1 cellular context compared by ENCODE assay signal in genomic region chr5:37370864-37371726, GRCh38.
TF ChIP-seq lines count a peak whose summit lies in the region.

NUP155 (minus strand) TSS chr5:37371106; CDS start chr5:37370977, 129 bp downstream.

TF ChIP-seq in HepG2, 621 proteins besides CTCF, POLR2A, EP300 and RAD21 (continued from another document and continues in another):
- peak; percentile 55; the same call in 1 of the 2 replicates for TF ChIP-seq ZNF878 (CRISPR knock-in tag; IDR thresholded peaks at IDR 0.05)
- no peak for TF ChIP-seq NONO (IDR thresholded peaks at IDR 0.05)
- TF ChIP-seq NONO (CRISPR knock-in tag; conservative IDR thresholded peaks at IDR 0.05) = peak; percentile 77
- peak; percentile 57; the same call in 1 of the 2 replicates for TF ChIP-seq ZBTB21 (CRISPR knock-in tag; IDR thresholded peaks at IDR 0.05)
- no peak for TF ChIP-seq ZNF576 (CRISPR knock-in tag; IDR thresholded peaks at IDR 0.05)
- TF ChIP-seq ZNF564 (CRISPR knock-in tag; IDR thresholded peaks at IDR 0.05) = no peak
- TF ChIP-seq POGZ (CRISPR knock-in tag; IDR thresholded peaks at IDR 0.05) = peak; percentile 94
- TF ChIP-seq ZNF558 (CRISPR knock-in tag; IDR thresholded peaks at IDR 0.05; ENCODE audit: borderline replicate concordance) = no peak
- no peak for TF ChIP-seq AGO2 (optimal IDR thresholded peaks at IDR 0.05; ENCODE audit: low read depth, low read length)
- no peak; the same call in 1 of the 2 replicates for TF ChIP-seq ZNF709 (CRISPR knock-in tag; IDR thresholded peaks at IDR 0.05)
- no peak for TF ChIP-seq ZHX1 (CRISPR knock-in tag; IDR thresholded peaks at IDR 0.05; ENCODE audit: low read depth)
- TF ChIP-seq FOXO4 (CRISPR knock-in tag; conservative IDR thresholded peaks at IDR 0.05) = no peak
- TF ChIP-seq EHMT2 (IDR thresholded peaks at IDR 0.05; ENCODE audit: borderline replicate concordance, low read depth, low read length) = no peak
- TF ChIP-seq PAX8 (CRISPR knock-in tag; IDR thresholded peaks at IDR 0.05; ENCODE audit: borderline replicate concordance) = no peak
- no peak for TF ChIP-seq ZNF616 (CRISPR knock-in tag; IDR thresholded peaks at IDR 0.05; ENCODE audit: low read depth)
- TF ChIP-seq CEBPG (CRISPR knock-in tag; IDR thresholded peaks at IDR 0.05) = no peak
- TF ChIP-seq FOXC1 (CRISPR knock-in tag; IDR thresholded peaks at IDR 0.05; ENCODE audit: borderline replicate concordance) = peak; percentile 25; the same call in 1 of the 2 replicates
- no peak for TF ChIP-seq ZNF784 (CRISPR knock-in tag; IDR thresholded peaks at IDR 0.05; ENCODE audit: borderline replicate concordance)
- TF ChIP-seq GABPB1 (CRISPR knock-in tag; IDR thresholded peaks at IDR 0.05) = peak; percentile 98
- TF ChIP-seq ZSCAN25 (CRISPR knock-in tag; IDR thresholded peaks at IDR 0.05) = peak; percentile 69; the same call in 1 of the 2 replicates
- TF ChIP-seq ZNF362 (CRISPR knock-in tag; IDR thresholded peaks at IDR 0.05; ENCODE audit: borderline replicate concordance) = no peak
- no peak for TF ChIP-seq CSRNP2 (CRISPR knock-in tag; conservative IDR thresholded peaks at IDR 0.05; ENCODE audit: low read depth)
- 0 out of 2 replicates have a peak, but pooled peaks have one; percentile 44 for TF ChIP-seq ZSCAN29 (CRISPR knock-in tag; conservative IDR thresholded peaks at IDR 0.05)
- TF ChIP-seq SP5 (CRISPR knock-in tag; IDR thresholded peaks at IDR 0.05; ENCODE audit: borderline replicate concordance, low read depth) = 0 out of 2 replicates have a peak, but pooled peaks have one; percentile 29
- no peak for TF ChIP-seq ETS1 (CRISPR knock-in tag; IDR thresholded peaks at IDR 0.05)
- TF ChIP-seq ZC3H4 (CRISPR knock-in tag; IDR thresholded peaks at IDR 0.05; ENCODE audit: borderline replicate concordance) = no peak
- TF ChIP-seq REL (CRISPR knock-in tag; conservative IDR thresholded peaks at IDR 0.05) = no peak
- TF ChIP-seq GATAD2A (CRISPR knock-in tag; IDR thresholded peaks at IDR 0.05) = peak; percentile 39
- TF ChIP-seq ZNF589 (CRISPR knock-in tag; conservative IDR thresholded peaks at IDR 0.05) = no peak; the same call in 1 of the 2 replicates
- no peak for TF ChIP-seq ZSCAN12 (CRISPR knock-in tag; IDR thresholded peaks at IDR 0.05)
- no peak for TF ChIP-seq ZNF121 (CRISPR knock-in tag; IDR thresholded peaks at IDR 0.05)
- no peak for TF ChIP-seq ZNF512B (CRISPR knock-in tag; IDR thresholded peaks at IDR 0.05; ENCODE audit: borderline replicate concordance)
- no peak for TF ChIP-seq REPIN1 (CRISPR knock-in tag; IDR thresholded peaks at IDR 0.05; ENCODE audit: borderline replicate concordance, low read depth)
- TF ChIP-seq AHR (CRISPR knock-in tag; IDR thresholded peaks at IDR 0.05) = peak; percentile 27; the same call in 1 of the 2 replicates
- TF ChIP-seq ZBTB2 (CRISPR knock-in tag; IDR thresholded peaks at IDR 0.05; ENCODE audit: low read depth) = no peak
- peak; percentile 90 for TF ChIP-seq KDM2A (CRISPR knock-in tag; IDR thresholded peaks at IDR 0.05; ENCODE audit: borderline replicate concordance, low read depth)
- peak; percentile 6; the same call in 1 of the 2 replicates for TF ChIP-seq RERE (CRISPR knock-in tag; IDR thresholded peaks at IDR 0.05; ENCODE audit: low read depth)
- no peak for TF ChIP-seq THAP7 (CRISPR knock-in tag; IDR thresholded peaks at IDR 0.05)
- peak; percentile 56; the same call in 1 of the 2 replicates for TF ChIP-seq ZMYM2 (CRISPR knock-in tag; IDR thresholded peaks at IDR 0.05)
- peak; percentile 48; the same call in 1 of the 2 replicates for TF ChIP-seq ZSCAN31 (CRISPR knock-in tag; IDR thresholded peaks at IDR 0.05; ENCODE audit: low read depth)
- no peak for TF ChIP-seq ZNF207 (IDR thresholded peaks at IDR 0.05; ENCODE audit: borderline replicate concordance)
- TF ChIP-seq SOX6 (IDR thresholded peaks at IDR 0.05) = no peak
- TF ChIP-seq SOX6 (CRISPR knock-in tag; IDR thresholded peaks at IDR 0.05) = peak; percentile 14; the same call in 1 of the 2 replicates
